1 cellular context compared by ENCODE assay signal in the genomic region with DNA sequence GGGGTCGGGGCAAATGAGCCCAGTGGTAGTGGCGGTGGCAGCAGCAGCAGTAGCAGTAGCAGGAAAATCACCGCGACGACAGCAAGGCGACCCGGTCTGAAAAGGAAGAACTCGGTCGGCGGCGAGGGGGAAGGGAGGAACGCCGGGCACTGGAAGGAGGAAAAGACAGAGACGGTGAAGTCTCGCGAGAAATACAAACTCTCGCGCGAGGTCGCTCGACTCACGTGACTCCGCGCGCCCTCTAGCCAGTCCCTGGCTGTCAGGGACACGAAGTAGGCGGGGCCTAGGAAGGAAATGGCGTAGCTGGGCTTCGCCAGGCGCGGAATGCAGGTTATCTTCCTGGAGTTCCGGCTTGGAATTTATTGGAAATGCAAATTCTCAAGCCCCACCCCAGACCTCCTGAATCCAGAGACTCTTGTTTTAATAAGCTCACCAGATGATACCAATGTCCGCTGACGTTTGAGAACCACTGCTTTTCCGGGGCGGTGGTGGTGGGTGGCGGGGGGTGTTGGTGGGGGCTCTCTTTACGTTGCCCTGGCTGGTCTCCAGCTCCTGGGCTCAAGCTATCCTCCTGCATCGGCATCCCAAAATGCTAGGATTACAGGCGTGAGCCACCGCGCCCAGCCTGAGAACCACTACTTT.
A peak's percentile ranks its signal among the peaks of the same experiment; 100 is the strongest.
TF ChIP-seq lines count a peak whose summit lies in the region.

A gene (minus strand): TSS at position 141 of the 642 bp plus-strand sequence. CDS start 1,333 bp downstream, outside the sequence.

TF ChIP-seq in K562, 482 proteins besides CTCF, POLR2A, EP300 and RAD21 (continued from another document):
- peak; percentile 71; the same call in 1 of the 2 replicates for TF ChIP-seq ELF1 (tag; IDR thresholded peaks at IDR 0.05)
- TF ChIP-seq, protein P1, sequence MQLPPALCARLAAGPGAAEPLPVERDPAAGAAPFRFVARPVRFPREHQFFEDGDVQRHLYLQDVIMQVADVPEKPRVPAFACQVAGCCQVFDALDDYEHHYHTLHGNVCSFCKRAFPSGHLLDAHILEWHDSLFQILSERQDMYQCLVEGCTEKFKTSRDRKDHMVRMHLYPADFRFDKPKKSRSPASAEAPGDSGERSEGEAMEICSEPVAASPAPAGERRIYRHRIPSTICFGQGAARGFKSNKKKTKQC (CRISPR knock-in tag; IDR thresholded peaks at IDR 0.05) = no peak
- TF ChIP-seq MYC (IDR thresholded peaks at IDR 0.05; ENCODE audit: low read depth, low read length) = 0 out of 2 replicates have a peak, but pooled peaks have one; percentile 11
- no peak for TF ChIP-seq MYC (CRISPR knock-in tag; IDR thresholded peaks at IDR 0.05; ENCODE audit: borderline replicate concordance, low read depth)
- TF ChIP-seq TEAD2 (tag; IDR thresholded peaks at IDR 0.05) = peak; percentile 65; the same call in 1 of the 2 replicates
- TF ChIP-seq, protein P2, sequence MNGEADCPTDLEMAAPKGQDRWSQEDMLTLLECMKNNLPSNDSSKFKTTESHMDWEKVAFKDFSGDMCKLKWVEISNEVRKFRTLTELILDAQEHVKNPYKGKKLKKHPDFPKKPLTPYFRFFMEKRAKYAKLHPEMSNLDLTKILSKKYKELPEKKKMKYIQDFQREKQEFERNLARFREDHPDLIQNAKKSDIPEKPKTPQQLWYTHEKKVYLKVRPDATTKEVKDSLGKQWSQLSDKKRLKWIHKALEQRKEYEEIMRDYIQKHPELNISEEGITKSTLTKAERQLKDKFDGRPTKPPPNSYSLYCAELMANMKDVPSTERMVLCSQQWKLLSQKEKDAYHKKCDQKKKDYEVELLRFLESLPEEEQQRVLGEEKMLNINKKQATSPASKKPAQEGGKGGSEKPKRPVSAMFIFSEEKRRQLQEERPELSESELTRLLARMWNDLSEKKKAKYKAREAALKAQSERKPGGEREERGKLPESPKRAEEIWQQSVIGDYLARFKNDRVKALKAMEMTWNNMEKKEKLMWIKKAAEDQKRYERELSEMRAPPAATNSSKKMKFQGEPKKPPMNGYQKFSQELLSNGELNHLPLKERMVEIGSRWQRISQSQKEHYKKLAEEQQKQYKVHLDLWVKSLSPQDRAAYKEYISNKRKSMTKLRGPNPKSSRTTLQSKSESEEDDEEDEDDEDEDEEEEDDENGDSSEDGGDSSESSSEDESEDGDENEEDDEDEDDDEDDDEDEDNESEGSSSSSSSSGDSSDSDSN (IDR thresholded peaks at IDR 0.05; ENCODE audit: borderline replicate concordance in 1 of 2, low read depth in 2 of 2, low read length in 2 of 2) = no peak; a peak in 1 of 4 replicates
- TF ChIP-seq ZNF24 (IDR thresholded peaks at IDR 0.05) = no peak
- TF ChIP-seq ZBTB17 (CRISPR knock-in tag; IDR thresholded peaks at IDR 0.05) = no peak
- peak; percentile 48; the same call in 1 of the 2 replicates for TF ChIP-seq ZNF589 (CRISPR knock-in tag; IDR thresholded peaks at IDR 0.05; ENCODE audit: low read depth)
- TF ChIP-seq RBBP5 (IDR thresholded peaks at IDR 0.05; ENCODE audit: borderline replicate concordance, insufficient read depth, low read length, poor library complexity, severe bottlenecking) = peak; percentile 73
- no peak for TF ChIP-seq SRSF7 (optimal IDR thresholded peaks at IDR 0.05; ENCODE audit: low read depth, low read length)
- TF ChIP-seq ZNF347 (CRISPR knock-in tag; IDR thresholded peaks at IDR 0.05; ENCODE audit: low read depth) = no peak
- no peak for TF ChIP-seq HOXB6 (CRISPR knock-in tag; IDR thresholded peaks at IDR 0.05; ENCODE audit: borderline replicate concordance)
- peak; percentile 98 for TF ChIP-seq TOE1 (IDR thresholded peaks at IDR 0.05; ENCODE audit: borderline replicate concordance)
- no peak for TF ChIP-seq TOE1 (CRISPR knock-in tag; IDR thresholded peaks at IDR 0.05; ENCODE audit: borderline replicate concordance, low read depth)
- TF ChIP-seq FOXA1 (IDR thresholded peaks at IDR 0.05; ENCODE audit: borderline replicate concordance) = no peak
- TF ChIP-seq CBX3 (IDR thresholded peaks at IDR 0.05; ENCODE audit: borderline replicate concordance in 1 of 2, low read length in 2 of 2) = no peak
- peak; percentile 93 for TF ChIP-seq RAD51 (IDR thresholded peaks at IDR 0.05; ENCODE audit: borderline replicate concordance, low read depth)
- no peak for TF ChIP-seq ARNT (IDR thresholded peaks at IDR 0.05)
- peak; percentile 96 for TF ChIP-seq CHD2 (IDR thresholded peaks at IDR 0.05; ENCODE audit: low read depth, low read length)
- TF ChIP-seq LEF1 (IDR thresholded peaks at IDR 0.05) = no peak
- TF ChIP-seq, protein P3, sequence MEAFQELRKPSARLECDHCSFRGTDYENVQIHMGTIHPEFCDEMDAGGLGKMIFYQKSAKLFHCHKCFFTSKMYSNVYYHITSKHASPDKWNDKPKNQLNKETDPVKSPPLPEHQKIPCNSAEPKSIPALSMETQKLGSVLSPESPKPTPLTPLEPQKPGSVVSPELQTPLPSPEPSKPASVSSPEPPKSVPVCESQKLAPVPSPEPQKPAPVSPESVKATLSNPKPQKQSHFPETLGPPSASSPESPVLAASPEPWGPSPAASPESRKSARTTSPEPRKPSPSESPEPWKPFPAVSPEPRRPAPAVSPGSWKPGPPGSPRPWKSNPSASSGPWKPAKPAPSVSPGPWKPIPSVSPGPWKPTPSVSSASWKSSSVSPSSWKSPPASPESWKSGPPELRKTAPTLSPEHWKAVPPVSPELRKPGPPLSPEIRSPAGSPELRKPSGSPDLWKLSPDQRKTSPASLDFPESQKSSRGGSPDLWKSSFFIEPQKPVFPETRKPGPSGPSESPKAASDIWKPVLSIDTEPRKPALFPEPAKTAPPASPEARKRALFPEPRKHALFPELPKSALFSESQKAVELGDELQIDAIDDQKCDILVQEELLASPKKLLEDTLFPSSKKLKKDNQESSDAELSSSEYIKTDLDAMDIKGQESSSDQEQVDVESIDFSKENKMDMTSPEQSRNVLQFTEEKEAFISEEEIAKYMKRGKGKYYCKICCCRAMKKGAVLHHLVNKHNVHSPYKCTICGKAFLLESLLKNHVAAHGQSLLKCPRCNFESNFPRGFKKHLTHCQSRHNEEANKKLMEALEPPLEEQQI (IDR thresholded peaks at IDR 0.05) = no peak
- TF ChIP-seq ETV1 (tag; conservative IDR thresholded peaks at IDR 0.05; ENCODE audit: low read depth) = peak; percentile 61
- TF ChIP-seq, protein P4, sequence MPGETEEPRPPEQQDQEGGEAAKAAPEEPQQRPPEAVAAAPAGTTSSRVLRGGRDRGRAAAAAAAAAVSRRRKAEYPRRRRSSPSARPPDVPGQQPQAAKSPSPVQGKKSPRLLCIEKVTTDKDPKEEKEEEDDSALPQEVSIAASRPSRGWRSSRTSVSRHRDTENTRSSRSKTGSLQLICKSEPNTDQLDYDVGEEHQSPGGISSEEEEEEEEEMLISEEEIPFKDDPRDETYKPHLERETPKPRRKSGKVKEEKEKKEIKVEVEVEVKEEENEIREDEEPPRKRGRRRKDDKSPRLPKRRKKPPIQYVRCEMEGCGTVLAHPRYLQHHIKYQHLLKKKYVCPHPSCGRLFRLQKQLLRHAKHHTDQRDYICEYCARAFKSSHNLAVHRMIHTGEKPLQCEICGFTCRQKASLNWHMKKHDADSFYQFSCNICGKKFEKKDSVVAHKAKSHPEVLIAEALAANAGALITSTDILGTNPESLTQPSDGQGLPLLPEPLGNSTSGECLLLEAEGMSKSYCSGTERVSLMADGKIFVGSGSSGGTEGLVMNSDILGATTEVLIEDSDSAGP (CRISPR knock-in tag; IDR thresholded peaks at IDR 0.05) = no peak
- TF ChIP-seq MYNN (IDR thresholded peaks at IDR 0.05) = no peak
- no peak for TF ChIP-seq MYNN (CRISPR knock-in tag; IDR thresholded peaks at IDR 0.05)
- TF ChIP-seq TAF15 (IDR thresholded peaks at IDR 0.05; ENCODE audit: low read depth, low read length) = no peak
- no peak for TF ChIP-seq ZNF507 (tag; conservative IDR thresholded peaks at IDR 0.05)
- no peak; the same call in 1 of the 2 replicates for TF ChIP-seq JUND (IDR thresholded peaks at IDR 0.05; ENCODE audit: borderline replicate concordance, low read depth, low read length)
- no peak; the same call in 2 of the 3 replicates for TF ChIP-seq JUND (tag; IDR thresholded peaks at IDR 0.05; ENCODE audit: borderline replicate concordance, low read depth, low read length)
- TF ChIP-seq, protein P5, sequence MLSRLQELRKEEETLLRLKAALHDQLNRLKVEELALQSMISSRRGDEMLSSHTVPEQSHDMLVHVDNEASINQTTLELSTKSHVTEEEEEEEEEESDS (CRISPR knock-in tag; IDR thresholded peaks at IDR 0.05) = no peak
- TF ChIP-seq FIP1L1 (IDR thresholded peaks at IDR 0.05; ENCODE audit: low read depth, low read length, poor library complexity, severe bottlenecking) = no peak
- TF ChIP-seq FOXJ3 (CRISPR knock-in tag; IDR thresholded peaks at IDR 0.05) = no peak
- TF ChIP-seq PHTF2 (CRISPR knock-in tag; IDR thresholded peaks at IDR 0.05) = no peak
